10 cellular contexts compared by ENCODE assay signal in genomic region chr1:19640363-19641316, GRCh38. TPM values are rescaled to one million over a fixed set of nuclear protein-coding genes. Genes with fewer than 3 reads are reported as not detected.
DNase-seq lines count a peak whose midpoint lies in the region; TF ChIP-seq lines count a peak whose summit lies in the region.
"Had no signal": no experiment of that assay in that cellular context is flagged by ENCODE, and none has a peak within 500 bp of the region (broad histone marks: within the 10 kb centered on the region; RNA-seq: fewer than 3 reads in every experiment).

No MANE protein-coding gene starts in this region.

- TF ChIP-seq POLR2A in Peyer's patch (IDR thresholded peaks at IDR 0.05), result peak; percentile 40 to 71

- H3K36me3 ChIP-seq in Peyer's patch, result no peaks in the 10 kb centered on the region

- H3K4me3 ChIP-seq in Peyer's patch (peak overlapping the region in 1 of 4 donors; percentile 13), fibroblast of villous mesenchyme (ENCODE audit: low read depth, low read length) (no peak overlapping the region), skin epidermis (no peak overlapping the region)
- H3K4me3 ChIP-seq: dorsolateral prefrontal cortex had no signal

- peak; percentile 76 for DNase-seq in HPDE6-E6E7 (ENCODE audit: extremely low spot score)
- peak in 2 of 3 donors; percentile 82 to 87 for DNase-seq in Peyer's patch
- DNase-seq in fibroblast of villous mesenchyme (ENCODE audit: low read depth), result peak; percentile 59
- DNase-seq in DMS153 treated with DMSO at 0.1 percent for 48 hours (lab: John Stamatoyannopoulos, UW; ENCODE audit: unreplicated experiment), result no peak
- DNase-seq in stimulated activated CD4-positive, alpha-beta T cell treated with anti-CD3 and anti-CD28 coated beads, Interleukin-4, amount 100 ng/mL, for 4 hours, result no peak
- DNase-seq in stimulated activated CD8-positive, alpha-beta memory T cell treated with anti-CD3 and anti-CD28 coated beads, Interleukin-4, amount 100 ng/mL, for 48 hours, result no peak
- DNase-seq: left ventricle myocardium superior; stimulated activated CD4-positive, alpha-beta T cell treated with anti-CD3 and anti-CD28 coated beads, Interleukin-2, amount 100 ng/mL, for 48 hours had no signal

- peak in 3 of 6 experiments; percentile 5 to 33 (median 18) for TF ChIP-seq CTCF in Peyer's patch (IDR thresholded peaks at IDR 0.05)
- no peak for TF ChIP-seq CTCF in fibroblast of villous mesenchyme (IDR thresholded peaks at IDR 0.05; ENCODE audit: insufficient read depth, low read depth, low read length)

- H3K9me3 ChIP-seq in Peyer's patch, result no peaks in the 10 kb centered on the region

- no peaks in the 10 kb centered on the region for H3K27me3 ChIP-seq in Peyer's patch

- peaks cover 0 to 18% (median 7%) of the 10 kb centered on the region in 4 donors for H3K4me1 ChIP-seq in Peyer's patch

- H3K27ac ChIP-seq in Peyer's patch, result peak overlapping the region in 3 of 4 donors; percentile 50 to 94 (median 92)
- H3K27ac ChIP-seq in skin epidermis, result peak overlapping the region in 17 of 21 experiments; percentile 4 to 80 (median 39)

RNA-seq across cellular contexts. Expression of gene NBL1, which starts 3.5 kb away (rescaled TPM):
- 100 to 1,000 TPM; 187 to 348 (median 289) TPM for total RNA-seq in Peyer's patch
- total RNA-seq in fibroblast of villous mesenchyme, result 61.3 and 90.5 TPM in 2 replicates

RNA-seq across cellular contexts. Expression of gene HTR6, which starts 24.0 kb away (rescaled TPM):
- total RNA-seq in Peyer's patch (under 1 TPM in 1 of 4 donors, not detected in 3; 0.88 TPM), fibroblast of villous mesenchyme (not detected in 2 replicates)
- total RNA-seq: left ventricle myocardium superior had no signal

Comparison
In these comparisons a context has a peak if more than half of its experiments do, and no peak if none do; other contexts are left out.
1. DNase-seq: peak in HPDE6-E6E7 (single experiment), Peyer's patch (2 of 3) and fibroblast of villous mesenchyme (single experiment); none in DMS153 treated with DMSO at 0.1 percent for 48 hours (single experiment), stimulated activated CD4-positive, alpha-beta T cell treated with anti-CD3 and anti-CD28 coated beads, Interleukin-4, amount 100 ng/mL, for 4 hours (0 of 2) and stimulated activated CD8-positive, alpha-beta memory T cell treated with anti-CD3 and anti-CD28 coated beads, Interleukin-4, amount 100 ng/mL, for 48 hours (single experiment).